1 cellular context compared by ENCODE assay signal in genomic region chr3:88149146-88149515, GRCh38.
TF ChIP-seq lines count a peak whose summit lies in the region.

No MANE protein-coding gene starts in this region.

TF ChIP-seq in GM12878, 131 proteins besides CTCF, POLR2A, EP300 and RAD21 (continued from another document):
- TF ChIP-seq, protein P1, sequence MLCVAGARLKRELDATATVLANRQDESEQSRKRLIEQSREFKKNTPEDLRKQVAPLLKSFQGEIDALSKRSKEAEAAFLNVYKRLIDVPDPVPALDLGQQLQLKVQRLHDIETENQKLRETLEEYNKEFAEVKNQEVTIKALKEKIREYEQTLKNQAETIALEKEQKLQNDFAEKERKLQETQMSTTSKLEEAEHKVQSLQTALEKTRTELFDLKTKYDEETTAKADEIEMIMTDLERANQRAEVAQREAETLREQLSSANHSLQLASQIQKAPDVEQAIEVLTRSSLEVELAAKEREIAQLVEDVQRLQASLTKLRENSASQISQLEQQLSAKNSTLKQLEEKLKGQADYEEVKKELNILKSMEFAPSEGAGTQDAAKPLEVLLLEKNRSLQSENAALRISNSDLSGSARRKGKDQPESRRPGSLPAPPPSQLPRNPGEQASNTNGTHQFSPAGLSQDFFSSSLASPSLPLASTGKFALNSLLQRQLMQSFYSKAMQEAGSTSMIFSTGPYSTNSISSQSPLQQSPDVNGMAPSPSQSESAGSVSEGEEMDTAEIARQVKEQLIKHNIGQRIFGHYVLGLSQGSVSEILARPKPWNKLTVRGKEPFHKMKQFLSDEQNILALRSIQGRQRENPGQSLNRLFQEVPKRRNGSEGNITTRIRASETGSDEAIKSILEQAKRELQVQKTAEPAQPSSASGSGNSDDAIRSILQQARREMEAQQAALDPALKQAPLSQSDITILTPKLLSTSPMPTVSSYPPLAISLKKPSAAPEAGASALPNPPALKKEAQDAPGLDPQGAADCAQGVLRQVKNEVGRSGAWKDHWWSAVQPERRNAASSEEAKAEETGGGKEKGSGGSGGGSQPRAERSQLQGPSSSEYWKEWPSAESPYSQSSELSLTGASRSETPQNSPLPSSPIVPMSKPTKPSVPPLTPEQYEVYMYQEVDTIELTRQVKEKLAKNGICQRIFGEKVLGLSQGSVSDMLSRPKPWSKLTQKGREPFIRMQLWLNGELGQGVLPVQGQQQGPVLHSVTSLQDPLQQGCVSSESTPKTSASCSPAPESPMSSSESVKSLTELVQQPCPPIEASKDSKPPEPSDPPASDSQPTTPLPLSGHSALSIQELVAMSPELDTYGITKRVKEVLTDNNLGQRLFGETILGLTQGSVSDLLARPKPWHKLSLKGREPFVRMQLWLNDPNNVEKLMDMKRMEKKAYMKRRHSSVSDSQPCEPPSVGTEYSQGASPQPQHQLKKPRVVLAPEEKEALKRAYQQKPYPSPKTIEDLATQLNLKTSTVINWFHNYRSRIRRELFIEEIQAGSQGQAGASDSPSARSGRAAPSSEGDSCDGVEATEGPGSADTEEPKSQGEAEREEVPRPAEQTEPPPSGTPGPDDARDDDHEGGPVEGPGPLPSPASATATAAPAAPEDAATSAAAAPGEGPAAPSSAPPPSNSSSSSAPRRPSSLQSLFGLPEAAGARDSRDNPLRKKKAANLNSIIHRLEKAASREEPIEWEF (IDR thresholded peaks at IDR 0.05; ENCODE audit: insufficient replicate concordance, low read depth, low read length) = no peak
- no peak for TF ChIP-seq NRF1 (conservative IDR thresholded peaks at IDR 0.05; ENCODE audit: low read depth, low read length)
- no peak for TF ChIP-seq MYC (IDR thresholded peaks at IDR 0.05; ENCODE audit: insufficient read depth, insufficient read length, insufficient replicate concordance, low read length, severe bottlenecking)
- no peak for TF ChIP-seq MXI1 (IDR thresholded peaks at IDR 0.05; ENCODE audit: low read depth, low read length)
- no peak for TF ChIP-seq ATF3 (IDR thresholded peaks at IDR 0.05; ENCODE audit: borderline replicate concordance, extremely low read depth, low read depth, low read length)
- no peak for TF ChIP-seq IRF4 (IDR thresholded peaks at IDR 0.05; ENCODE audit: low read depth, low read length)
- TF ChIP-seq ZNF217 (IDR thresholded peaks at IDR 0.05) = no peak
- TF ChIP-seq ZNF274 (IDR thresholded peaks at IDR 0.05; ENCODE audit: insufficient read depth, insufficient read length) = no peak
TF ChIP-seq in GM12878: peak in this region for 0.
